Comparison of ENCODE assay signal across 16 cellular contexts in the genomic region with DNA sequence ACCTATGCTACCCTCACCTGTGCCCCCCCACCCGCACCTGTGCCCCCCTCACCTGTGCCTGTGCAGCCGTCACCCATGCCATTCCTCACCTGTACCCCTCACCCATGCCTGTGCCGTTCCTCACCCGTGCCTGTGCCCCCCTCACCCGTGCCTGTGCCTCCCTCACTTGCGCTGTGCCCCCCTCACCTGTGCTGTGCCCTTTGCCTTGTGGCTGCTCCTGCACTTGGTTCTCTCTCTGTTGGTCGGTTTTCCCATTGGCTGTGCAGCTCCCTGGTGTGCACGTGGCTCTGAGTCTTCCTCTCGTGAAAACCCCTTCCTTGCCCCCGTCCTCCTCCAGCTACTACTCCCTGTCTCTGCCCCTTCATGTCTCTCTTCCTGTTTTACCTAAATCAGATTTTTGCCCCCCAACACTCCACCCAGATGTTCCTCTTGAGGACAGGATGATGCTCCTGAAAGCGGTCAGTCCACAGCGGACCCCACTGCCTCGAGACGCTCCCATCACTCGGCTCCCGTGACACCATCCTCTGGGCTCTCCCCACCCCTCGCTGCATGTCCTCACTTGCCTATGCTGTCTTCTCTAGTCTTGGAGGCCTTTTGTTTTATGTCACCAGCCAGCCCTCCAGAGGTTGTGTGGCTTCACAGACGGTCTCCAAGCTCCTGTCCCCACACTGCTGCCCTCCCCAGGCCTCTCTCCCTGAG. TPM values are rescaled to one million over a fixed set of nuclear protein-coding genes. Genes with fewer than 3 reads are reported as not detected.
DNase-seq lines count a peak whose midpoint lies in the region; ATAC-seq and TF ChIP-seq lines count a peak whose summit lies in the region.
"Had no signal": no experiment of that assay in that cellular context is flagged by ENCODE, and none has a peak within 500 bp of the region (broad histone marks: within the 10 kb centered on the region; RNA-seq: fewer than 3 reads in every experiment).

No MANE protein-coding gene starts in this region.

- TF ChIP-seq CTCF in brain (conservative IDR thresholded peaks at IDR 0.05): no peak

- no peak overlapping the region for H3K27ac Mint-ChIP-seq in activated naive CD4-positive, alpha-beta T cell treated with anti-CD3 and anti-CD28 coated beads, Interleukin-2, amount 10 ng/mL, durations not matched to agents 7 days and 5 days
- H3K27ac Mint-ChIP-seq in activated naive CD4-positive, alpha-beta T cell treated with anti-CD3 and anti-CD28 coated beads, Interleukin-2, amount 50 U/mL, for 72 hours: peak overlapping the region in 1 of 2 donors; percentile 75
- H3K27ac Mint-ChIP-seq in brain: peak overlapping the region in 4 of 5 experiments; percentile 48 to 80 (median 63)
- peak overlapping the region; percentile 88 for H3K27ac Mint-ChIP-seq in memory B cell
- H3K27ac Mint-ChIP-seq in stimulated activated effector memory CD8-positive, alpha-beta T cell treated with anti-CD3 and anti-CD28 coated beads, Interleukin-12 subunit alpha, Interleukin-12 subunit beta, amount 100 ng/mL, for 72 hours: peak overlapping the region; percentile 94
- H3K27ac Mint-ChIP-seq in activated CD4-positive, alpha-beta memory T cell treated with anti-CD3 and anti-CD28 coated beads for 36 hours: no peak overlapping the region

- POLR2A ChIA-PET in activated CD4-positive, alpha-beta memory T cell treated with anti-CD3 and anti-CD28 coated beads for 36 hours (lab: Charles Lee): interaction anchor here (0.6 to 1.1 kb wide), 2 partner anchors 13 to 1239 kb away, joined by 3 read pairs; no protein-coding TSS in a partner anchor

- intact Hi-C loops in activated CD4-positive, alpha-beta memory T cell treated with anti-CD3 and anti-CD28 coated beads for 36 hours (cut with micrococcal nuclease): no loop called here

- no peaks in the 10 kb centered on the region for H3K9me3 Mint-ChIP-seq in activated naive CD4-positive, alpha-beta T cell treated with anti-CD3 and anti-CD28 coated beads, Interleukin-2, amount 10 ng/mL, durations not matched to agents 7 days and 5 days
- H3K9me3 Mint-ChIP-seq in activated naive CD4-positive, alpha-beta T cell treated with anti-CD3 and anti-CD28 coated beads, Interleukin-2, amount 50 U/mL, for 72 hours: no peaks in the 10 kb centered on the region
- peaks cover 0 to 4% (median 0%) of the 10 kb centered on the region in 5 experiments for H3K9me3 Mint-ChIP-seq in brain
- no peaks in the 10 kb centered on the region for H3K9me3 Mint-ChIP-seq in memory B cell
- no peaks in the 10 kb centered on the region for H3K9me3 Mint-ChIP-seq in stimulated activated effector memory CD8-positive, alpha-beta T cell treated with anti-CD3 and anti-CD28 coated beads, Interleukin-12 subunit alpha, Interleukin-12 subunit beta, amount 100 ng/mL, for 72 hours
- H3K9me3 Mint-ChIP-seq in activated CD4-positive, alpha-beta memory T cell treated with anti-CD3 and anti-CD28 coated beads for 36 hours: no peaks in the 10 kb centered on the region
- H3K9me3 Mint-ChIP-seq: activated CD4-positive, alpha-beta memory T cell treated with anti-CD3 and anti-CD28 coated beads, Interleukin-2, amount 10 ng/mL, durations not matched to agents 7 days and 5 days had no signal

- no peak overlapping the region for H3K4me3 Mint-ChIP-seq in activated naive CD4-positive, alpha-beta T cell treated with anti-CD3 and anti-CD28 coated beads, Interleukin-2, amount 10 ng/mL, durations not matched to agents 7 days and 5 days
- H3K4me3 Mint-ChIP-seq in brain (no peak overlapping the region), memory B cell (peak overlapping the region; percentile 59)
- H3K4me3 Mint-ChIP-seq in stimulated activated effector memory CD8-positive, alpha-beta T cell treated with anti-CD3 and anti-CD28 coated beads, Interleukin-12 subunit alpha, Interleukin-12 subunit beta, amount 100 ng/mL, for 72 hours: peak overlapping the region; percentile 42
- no peak overlapping the region for H3K4me3 Mint-ChIP-seq in activated CD4-positive, alpha-beta memory T cell treated with anti-CD3 and anti-CD28 coated beads for 36 hours
- H3K4me3 Mint-ChIP-seq: activated CD4-positive, alpha-beta memory T cell treated with anti-CD3 and anti-CD28 coated beads, Interleukin-2, amount 10 ng/mL, durations not matched to agents 7 days and 5 days had no signal

- peak; percentile 14 for DNase-seq in activated naive CD4-positive, alpha-beta T cell treated with anti-CD3 and anti-CD28 coated beads, Interleukin-2, amount 10 ng/mL, durations not matched to agents 7 days and 5 days
- DNase-seq in activated naive CD4-positive, alpha-beta T cell treated with anti-CD3 and anti-CD28 coated beads, Interleukin-2, amount 50 U/mL, for 72 hours (ENCODE audit: low spot score in 2 of 2): no peak
- DNase-seq in memory B cell (ENCODE audit: low spot score in 2 of 2): no peak
- no peak for DNase-seq in stimulated activated effector memory CD8-positive, alpha-beta T cell treated with anti-CD3 and anti-CD28 coated beads, Interleukin-12 subunit alpha, Interleukin-12 subunit beta, amount 100 ng/mL, for 72 hours (ENCODE audit: low spot score in 2 of 2)
- DNase-seq in activated CD4-positive, alpha-beta memory T cell treated with anti-CD3 and anti-CD28 coated beads for 36 hours: no peak
- no peak for DNase-seq in NCI-H748 (lab: John Stamatoyannopoulos, UW; ENCODE audit: unreplicated experiment)
- DNase-seq: activated CD4-positive, alpha-beta memory T cell treated with anti-CD3 and anti-CD28 coated beads, Interleukin-2, amount 10 ng/mL, durations not matched to agents 7 days and 5 days; activated gamma-delta T cell; gastrocnemius medialis; NCI-H1694; NCI-H524; SK-N-SH had no signal

- CTCF ChIA-PET in activated naive CD4-positive, alpha-beta T cell treated with anti-CD3 and anti-CD28 coated beads, Interleukin-2, amount 10 ng/mL, durations not matched to agents 7 days and 5 days (lab: Charles Lee): no interaction called here
- CTCF ChIA-PET in activated CD4-positive, alpha-beta memory T cell treated with anti-CD3 and anti-CD28 coated beads for 36 hours (lab: Charles Lee): no interaction called here

- peaks cover 43% of the 10 kb centered on the region for H3K36me3 Mint-ChIP-seq in activated naive CD4-positive, alpha-beta T cell treated with anti-CD3 and anti-CD28 coated beads, Interleukin-2, amount 10 ng/mL, durations not matched to agents 7 days and 5 days
- H3K36me3 Mint-ChIP-seq in activated naive CD4-positive, alpha-beta T cell treated with anti-CD3 and anti-CD28 coated beads, Interleukin-2, amount 50 U/mL, for 72 hours: peaks cover 0 to 4% of the 10 kb centered on the region in 2 donors
- H3K36me3 Mint-ChIP-seq in brain (peaks cover 46% of the 10 kb centered on the region), memory B cell (peaks cover 30% of the 10 kb centered on the region)
- H3K36me3 Mint-ChIP-seq in stimulated activated effector memory CD8-positive, alpha-beta T cell treated with anti-CD3 and anti-CD28 coated beads, Interleukin-12 subunit alpha, Interleukin-12 subunit beta, amount 100 ng/mL, for 72 hours: peaks cover 70% of the 10 kb centered on the region
- peaks cover 9% of the 10 kb centered on the region for H3K36me3 Mint-ChIP-seq in activated CD4-positive, alpha-beta memory T cell treated with anti-CD3 and anti-CD28 coated beads for 36 hours

- peaks cover 42% of the 10 kb centered on the region for H3K4me1 Mint-ChIP-seq in activated naive CD4-positive, alpha-beta T cell treated with anti-CD3 and anti-CD28 coated beads, Interleukin-2, amount 10 ng/mL, durations not matched to agents 7 days and 5 days
- H3K4me1 Mint-ChIP-seq in brain (peaks cover 55% of the 10 kb centered on the region), memory B cell (peaks cover 46% of the 10 kb centered on the region)
- peaks cover 87% of the 10 kb centered on the region for H3K4me1 Mint-ChIP-seq in stimulated activated effector memory CD8-positive, alpha-beta T cell treated with anti-CD3 and anti-CD28 coated beads, Interleukin-12 subunit alpha, Interleukin-12 subunit beta, amount 100 ng/mL, for 72 hours
- H3K4me1 Mint-ChIP-seq in activated CD4-positive, alpha-beta memory T cell treated with anti-CD3 and anti-CD28 coated beads for 36 hours (ENCODE audit: low read depth): peaks cover 62% of the 10 kb centered on the region

- no peak for ATAC-seq in activated naive CD4-positive, alpha-beta T cell treated with anti-CD3 and anti-CD28 coated beads, Interleukin-2, amount 50 U/mL, for 72 hours
- ATAC-seq in memory B cell (ENCODE audit: low read depth) (no peak), HG03378 (IDR thresholded peaks at IDR 0.05; ENCODE audit: unreplicated experiment) (no peak)
- no peak for ATAC-seq in stimulated activated effector memory CD8-positive, alpha-beta T cell treated with anti-CD3 and anti-CD28 coated beads, Interleukin-12 subunit alpha, Interleukin-12 subunit beta, amount 100 ng/mL, for 72 hours
- ATAC-seq: gastrocnemius medialis, HCT116, psoas muscle had no signal

- no peaks in the 10 kb centered on the region for H3K27me3 Mint-ChIP-seq in activated naive CD4-positive, alpha-beta T cell treated with anti-CD3 and anti-CD28 coated beads, Interleukin-2, amount 10 ng/mL, durations not matched to agents 7 days and 5 days
- H3K27me3 Mint-ChIP-seq in brain: no peaks in the 10 kb centered on the region
- H3K27me3 Mint-ChIP-seq in memory B cell: no peaks in the 10 kb centered on the region
- H3K27me3 Mint-ChIP-seq in activated CD4-positive, alpha-beta memory T cell treated with anti-CD3 and anti-CD28 coated beads for 36 hours: no peaks in the 10 kb centered on the region
- H3K27me3 Mint-ChIP-seq: activated CD4-positive, alpha-beta memory T cell treated with anti-CD3 and anti-CD28 coated beads, Interleukin-2, amount 10 ng/mL, durations not matched to agents 7 days and 5 days had no signal

RNA-seq across cellular contexts. Expression of a gene that starts 6.8 kb away (rescaled TPM):
- total RNA-seq in activated naive CD4-positive, alpha-beta T cell treated with anti-CD3 and anti-CD28 coated beads, Interleukin-2, amount 50 U/mL, for 72 hours: 10 to 100 TPM; 42.8 to 50.1 TPM
- polyA plus RNA-seq in brain (ENCODE audit: insufficient read depth, low read depth, low replicate concordance): 70.7 TPM
- 10 to 100 TPM; 47.3 to 50.3 TPM for total RNA-seq in activated CD4-positive, alpha-beta memory T cell treated with anti-CD3 and anti-CD28 coated beads for 36 hours

RNA-seq across cellular contexts. Expression of a gene that starts 47.5 kb away (rescaled TPM):
- 100 to 1,000 TPM in 1 of 2 donors, 10 to 100 TPM in 1; 74.7 to 177 TPM for total RNA-seq in activated naive CD4-positive, alpha-beta T cell treated with anti-CD3 and anti-CD28 coated beads, Interleukin-2, amount 50 U/mL, for 72 hours
- 208 TPM for polyA plus RNA-seq in brain (ENCODE audit: insufficient read depth, low read depth, low replicate concordance)
- 100 to 1,000 TPM; 154 to 162 TPM for total RNA-seq in activated CD4-positive, alpha-beta memory T cell treated with anti-CD3 and anti-CD28 coated beads for 36 hours

RNA-seq across cellular contexts. Expression of a gene that starts 50.5 kb away (rescaled TPM):
- total RNA-seq in activated naive CD4-positive, alpha-beta T cell treated with anti-CD3 and anti-CD28 coated beads, Interleukin-2, amount 50 U/mL, for 72 hours: 10 to 100 TPM; 19.1 to 23.8 TPM
- 2.7 TPM for polyA plus RNA-seq in brain (ENCODE audit: insufficient read depth, low read depth, low replicate concordance)
- 10 to 100 TPM; 20.2 to 21.5 TPM for total RNA-seq in activated CD4-positive, alpha-beta memory T cell treated with anti-CD3 and anti-CD28 coated beads for 36 hours

Comparison
In these comparisons a context has a peak if more than half of its experiments do, and no peak if none do; other contexts are left out.
1. H3K27ac Mint-ChIP-seq: peak in brain (4 of 5), memory B cell (single experiment) and stimulated activated effector memory CD8-positive, alpha-beta T cell treated with anti-CD3 and anti-CD28 coated beads, Interleukin-12 subunit alpha, Interleukin-12 subunit beta, amount 100 ng/mL, for 72 hours (single experiment); none in activated naive CD4-positive, alpha-beta T cell treated with anti-CD3 and anti-CD28 coated beads, Interleukin-2, amount 10 ng/mL, durations not matched to agents 7 days and 5 days (single experiment) and activated CD4-positive, alpha-beta memory T cell treated with anti-CD3 and anti-CD28 coated beads for 36 hours (single experiment).
2. H3K4me3 Mint-ChIP-seq: peak in memory B cell (single experiment) and stimulated activated effector memory CD8-positive, alpha-beta T cell treated with anti-CD3 and anti-CD28 coated beads, Interleukin-12 subunit alpha, Interleukin-12 subunit beta, amount 100 ng/mL, for 72 hours (single experiment); none in activated naive CD4-positive, alpha-beta T cell treated with anti-CD3 and anti-CD28 coated beads, Interleukin-2, amount 10 ng/mL, durations not matched to agents 7 days and 5 days (single experiment), brain (0 of 5) and activated CD4-positive, alpha-beta memory T cell treated with anti-CD3 and anti-CD28 coated beads for 36 hours (single experiment).